ENCODE assay signal across 1 cellular context in genomic region chr2:95404676-95405075, GRCh38.
TF ChIP-seq lines count a peak whose summit lies in the region.

No MANE protein-coding gene starts in this region.

TF ChIP-seq in K562, 482 proteins besides CTCF, POLR2A, EP300 and RAD21:
- 0 out of 2 replicates have a peak, but pooled peaks have one; percentile 15 for TF ChIP-seq ZNF316 (IDR thresholded peaks at IDR 0.05)
